16 cellular contexts compared by ENCODE assay signal in genomic region chr21:41370840-41371697, GRCh38. TPM values are rescaled to one million over a fixed set of nuclear protein-coding genes. Genes with fewer than 3 reads are reported as not detected.
DNase-seq lines count a peak whose midpoint lies in the region; ATAC-seq and TF ChIP-seq lines count a peak whose summit lies in the region.
"Had no signal": no experiment of that assay in that cellular context is flagged by ENCODE, and none has a peak within 500 bp of the region (broad histone marks: within the 10 kb centered on the region; RNA-seq: fewer than 3 reads in every experiment).

No MANE protein-coding gene starts in this region.

- WGBS in adrenal gland, 4 donors, result 68 to 74% (median 70%) methylated on average over 12 of the region's 12 CpGs

- intact Hi-C loops in naive thymus-derived CD4-positive, alpha-beta T cell (cut with micrococcal nuclease), result loop anchor here in 1 of 2 donors (1.0 kb wide), 1 partner anchor 9 kb away; the partner anchor contains the start of gene MX2
- intact Hi-C loops in adrenal gland (cut with DNase I), result no loop called here

- H3K36me3 Mint-ChIP-seq in activated naive CD8-positive, alpha-beta T cell treated with anti-CD3 and anti-CD28 coated beads for 36 hours, result peaks cover 11% of the 10 kb centered on the region
- peaks cover 4 to 36% (median 17%) of the 10 kb centered on the region in 5 donors for H3K36me3 Mint-ChIP-seq in naive thymus-derived CD4-positive, alpha-beta T cell

- in situ Hi-C loops in GM13977 (cut with MboI; ENCODE audit: low pct_unique_long_range_greater_than_20kb, low sequenced_read_pairs, unreplicated experiment), result no loop called here

- peaks cover 57% of the 10 kb centered on the region for H3K4me1 Mint-ChIP-seq in activated naive CD8-positive, alpha-beta T cell treated with anti-CD3 and anti-CD28 coated beads for 36 hours
- H3K4me1 Mint-ChIP-seq in naive thymus-derived CD4-positive, alpha-beta T cell, result peaks cover 44 to 92% (median 83%) of the 10 kb centered on the region in 7 donors

- no peaks in the 10 kb centered on the region for H3K27me3 Mint-ChIP-seq in activated naive CD8-positive, alpha-beta T cell treated with anti-CD3 and anti-CD28 coated beads for 36 hours
- H3K27me3 Mint-ChIP-seq in naive thymus-derived CD4-positive, alpha-beta T cell, result no peaks in the 10 kb centered on the region

- POLR2A ChIA-PET in naive thymus-derived CD4-positive, alpha-beta T cell (lab: Charles Lee), result interaction anchor here (1.1 to 7.7 kb wide), 4 partner anchors 11 to 54 kb away, joined by 3 to 82 read pairs (median 40); partner anchors contain the start of genes MX1 and MX2

- H3K36me3 ChIP-seq in naive thymus-derived CD4-positive, alpha-beta T cell (ENCODE audit: control insufficient read depth in 2 of 3, insufficient read depth in 3 of 3, low read length in 3 of 3), result peaks cover 0 to 31% (median 0%) of the 10 kb centered on the region in 3 experiments
- no peaks in the 10 kb centered on the region for H3K36me3 ChIP-seq in adrenal gland (replicated peaks in 1 of 2)

- H3K27me3 ChIP-seq in naive thymus-derived CD4-positive, alpha-beta T cell (ENCODE audit: control insufficient read depth in 2 of 2, insufficient read depth in 2 of 2, low read length in 2 of 2), result no peaks in the 10 kb centered on the region
- no peaks in the 10 kb centered on the region for H3K27me3 ChIP-seq in adrenal gland

- CTCF ChIA-PET in naive thymus-derived CD4-positive, alpha-beta T cell (lab: Charles Lee), result interaction anchor here (0.7 to 1.4 kb wide), 3 partner anchors 84 to 489 kb away, joined by 3 to 4 read pairs (median 3); no protein-coding TSS in a partner anchor

- TF ChIP-seq CTCF in adrenal gland (IDR thresholded peaks at IDR 0.05) (no peak), GM13977 (IDR thresholded peaks at IDR 0.05; ENCODE audit: extremely low read depth, insufficient read depth, missing control alignments) (no peak)

- H3K4me1 ChIP-seq in naive thymus-derived CD4-positive, alpha-beta T cell (ENCODE audit: control insufficient read depth in 2 of 2, insufficient read depth in 2 of 2, low read length in 2 of 2), result peaks cover 32 to 40% of the 10 kb centered on the region in 2 donors
- no peaks in the 10 kb centered on the region for H3K4me1 ChIP-seq in adrenal gland (replicated peaks in 1 of 2)

- no peaks in the 10 kb centered on the region for H3K9me3 Mint-ChIP-seq in activated naive CD8-positive, alpha-beta T cell treated with anti-CD3 and anti-CD28 coated beads for 36 hours
- H3K9me3 Mint-ChIP-seq in naive thymus-derived CD4-positive, alpha-beta T cell, result no peaks in the 10 kb centered on the region

- DNase-seq in NCI-H82 (lab: John Stamatoyannopoulos, UW) (peak; percentile 59), NCI-H82 treated with DMSO at 0.1 percent for 48 hours (lab: John Stamatoyannopoulos, UW; ENCODE audit: unreplicated experiment) (no peak), H4 (ENCODE audit: low spot score) (peak; percentile 34), adrenal gland (no peak), DMS53 treated with DMSO at 0.1 percent for 48 hours (lab: John Stamatoyannopoulos, UW; ENCODE audit: unreplicated experiment) (no peak), GM13977 (ENCODE audit: low spot score) (no peak)
- DNase-seq in activated naive CD8-positive, alpha-beta T cell treated with anti-CD3 and anti-CD28 coated beads for 36 hours, result no peak
- no peak for DNase-seq in naive thymus-derived CD4-positive, alpha-beta T cell
- DNase-seq: 8988T; cerebellar nuclear complex; kidney glomerular epithelial cell; NCI-H2081 treated with DMSO at 0.1 percent for 48 hours; NK-92 treated with Interleukin-12 subunit alpha and Interleukin-12 subunit beta, amount 100 ng/mL, for 24 hours; stimulated activated CD4-positive, alpha-beta T cell treated with anti-CD3 and anti-CD28 coated beads, Interleukin-2, amount 100 ng/mL, for 24 hours had no signal

- H3K4me3 Mint-ChIP-seq in activated naive CD8-positive, alpha-beta T cell treated with anti-CD3 and anti-CD28 coated beads for 36 hours, result peak overlapping the region; percentile 75
- H3K4me3 Mint-ChIP-seq in naive thymus-derived CD4-positive, alpha-beta T cell, result peak overlapping the region; percentile 59 to 99 (median 88)

- no peaks in the 10 kb centered on the region for H3K9me3 ChIP-seq in naive thymus-derived CD4-positive, alpha-beta T cell (ENCODE audit: control insufficient read depth in 2 of 3, low read length in 3 of 3)
- H3K9me3 ChIP-seq in adrenal gland (replicated peaks in 1 of 3), result no peaks in the 10 kb centered on the region

- H3K27ac ChIP-seq in naive thymus-derived CD4-positive, alpha-beta T cell (ENCODE audit: low read depth, low read length), result peak overlapping the region; percentile 88
- no peak overlapping the region for H3K27ac ChIP-seq in adrenal gland

- TF ChIP-seq POLR2A in adrenal gland (IDR thresholded peaks at IDR 0.05), result no peak

- peak overlapping the region; percentile 65 for H3K4me3 ChIP-seq in naive thymus-derived CD4-positive, alpha-beta T cell (ENCODE audit: low read length)
- no peak overlapping the region for H3K4me3 ChIP-seq in adrenal gland

- ATAC-seq in naive thymus-derived CD4-positive, alpha-beta T cell, result no peak

- peak overlapping the region; percentile 90 for H3K27ac Mint-ChIP-seq in activated naive CD8-positive, alpha-beta T cell treated with anti-CD3 and anti-CD28 coated beads for 36 hours
- peak overlapping the region; percentile 46 to 99 (median 93) for H3K27ac Mint-ChIP-seq in naive thymus-derived CD4-positive, alpha-beta T cell

RNA-seq across cellular contexts. Expression of gene MX2, which starts 9.2 kb away (rescaled TPM):
- 36.7 and 38.6 TPM in 2 replicates for total RNA-seq in H4 (2014; rRNA removed; shearing (Covaris generic))
- total RNA-seq in activated naive CD8-positive, alpha-beta T cell treated with anti-CD3 and anti-CD28 coated beads for 36 hours, result 10 to 100 TPM; 30.2 to 31.3 TPM
- total RNA-seq in naive thymus-derived CD4-positive, alpha-beta T cell, result 100 to 1,000 TPM in 3 of 5 experiments, 10 to 100 TPM in 2; 84.8 to 116 (median 100) TPM
- 10 to 100 TPM; 46.7 to 49.5 TPM for polyA plus RNA-seq in naive thymus-derived CD4-positive, alpha-beta T cell
- 10 to 100 TPM in 1 of 8 donors, 1 to 10 TPM in 7; 2.9 to 31.3 (median 5.1) TPM for total RNA-seq in adrenal gland
- polyA plus RNA-seq in adrenal gland, result 10 to 100 TPM in 1 of 3 donors, 1 to 10 TPM in 2; 3.1 to 10.4 (median 4.7) TPM
- total RNA-seq: osteocyte had no signal

RNA-seq across cellular contexts. Expression of gene FAM3B, which starts 54.5 kb away (rescaled TPM):
- not detected in 2 replicates for total RNA-seq in H4 (2014; rRNA removed; shearing (Covaris generic))
- total RNA-seq in activated naive CD8-positive, alpha-beta T cell treated with anti-CD3 and anti-CD28 coated beads for 36 hours, result not detected
- total RNA-seq in naive thymus-derived CD4-positive, alpha-beta T cell, result not detected
- not detected for polyA plus RNA-seq in naive thymus-derived CD4-positive, alpha-beta T cell
- under 1 TPM in 2 of 8 donors, not detected in 6; 0.25 to 0.38 TPM for total RNA-seq in adrenal gland
- polyA plus RNA-seq in adrenal gland, result under 1 TPM in 1 of 3 donors, not detected in 2; 0.07 TPM
- total RNA-seq: osteocyte; T-helper 1 cell treated with Interleukin-12 subunit alpha and Interleukin-12 subunit beta and Interleukin-4 antibody, amounts not matched to agents 30 ng/mL and 1 ng/mL, for 36 hours had no signal

RNA-seq across cellular contexts. Expression of gene MX1, which starts 55.0 kb away (rescaled TPM):
- 38.8 and 39.6 TPM in 2 replicates for total RNA-seq in H4 (2014; rRNA removed; shearing (Covaris generic))
- 100 to 1,000 TPM; 108 to 109 TPM for total RNA-seq in activated naive CD8-positive, alpha-beta T cell treated with anti-CD3 and anti-CD28 coated beads for 36 hours
- total RNA-seq in naive thymus-derived CD4-positive, alpha-beta T cell, result 100 to 1,000 TPM in 1 of 5 experiments, 10 to 100 TPM in 4; 67.6 to 384 (median 74.5) TPM
- 10 to 100 TPM; 50.2 to 79.8 TPM for polyA plus RNA-seq in naive thymus-derived CD4-positive, alpha-beta T cell
- total RNA-seq in adrenal gland, result 10 to 100 TPM; 17.6 to 44.4 (median 26.4) TPM
- 10 to 100 TPM; 20.6 to 42.0 (median 39.6) TPM for polyA plus RNA-seq in adrenal gland

Comparison
In these comparisons a context has a peak if more than half of its experiments do, and no peak if none do; other contexts are left out.
1. DNase-seq: peak in NCI-H82 (single experiment) and H4 (single experiment); none in NCI-H82 treated with DMSO at 0.1 percent for 48 hours (single experiment), activated naive CD8-positive, alpha-beta T cell treated with anti-CD3 and anti-CD28 coated beads for 36 hours (single experiment), naive thymus-derived CD4-positive, alpha-beta T cell (0 of 9), adrenal gland (0 of 7), DMS53 treated with DMSO at 0.1 percent for 48 hours (single experiment) and GM13977 (single experiment).